In genomic region chr1:40876436-40876761, GRCh38 we compare ENCODE assay signal across 1 cellular context.
A peak's percentile ranks its signal among the peaks of the same experiment; 100 is the strongest.
TF ChIP-seq lines count a peak whose summit lies in the region.

No MANE protein-coding gene starts in this region.

TF ChIP-seq in K562, 482 proteins besides CTCF, POLR2A, EP300 and RAD21 (continued from another document):
- TF ChIP-seq ZNF583 (CRISPR knock-in tag; IDR thresholded peaks at IDR 0.05) = peak; percentile 74; the same call in 1 of the 2 replicates
- TF ChIP-seq ZNF41 (CRISPR knock-in tag; conservative IDR thresholded peaks at IDR 0.05) = no peak
- TF ChIP-seq ZNF253 (CRISPR knock-in tag; conservative IDR thresholded peaks at IDR 0.05) = no peak
- TF ChIP-seq MAX (CRISPR knock-in tag; IDR thresholded peaks at IDR 0.05) = no peak
- TF ChIP-seq MTA2 (IDR thresholded peaks at IDR 0.05; ENCODE audit: low read depth) = peak; percentile 37; the same call in 1 of the 2 replicates
- no peak for TF ChIP-seq KDM2B (CRISPR knock-in tag; IDR thresholded peaks at IDR 0.05)
- TF ChIP-seq E2F8 (IDR thresholded peaks at IDR 0.05; ENCODE audit: low read depth, partially characterized antibody) = no peak
- TF ChIP-seq HLTF (IDR thresholded peaks at IDR 0.05) = no peak
- peak; percentile 43; the same call in 1 of the 2 replicates for TF ChIP-seq TAL1 (IDR thresholded peaks at IDR 0.05)
- no peak for TF ChIP-seq NFE2L1 (tag; IDR thresholded peaks at IDR 0.05; ENCODE audit: borderline replicate concordance, low read depth)
- no peak for TF ChIP-seq NFXL1 (CRISPR knock-in tag; IDR thresholded peaks at IDR 0.05)
- peak; percentile 79 for TF ChIP-seq CBFA2T3 (IDR thresholded peaks at IDR 0.05)
- TF ChIP-seq ZNF316 (IDR thresholded peaks at IDR 0.05) = peak; percentile 45; the same call in 1 of the 2 replicates
- no peak for TF ChIP-seq POLR2G (IDR thresholded peaks at IDR 0.05; ENCODE audit: low read depth, low read length)
- peak; percentile 68 for TF ChIP-seq TFAP4 (CRISPR knock-in tag; IDR thresholded peaks at IDR 0.05; ENCODE audit: borderline replicate concordance)
- TF ChIP-seq BRD9 (IDR thresholded peaks at IDR 0.05; ENCODE audit: low read depth, partially characterized antibody) = no peak
- TF ChIP-seq E2F1 (CRISPR knock-in tag; IDR thresholded peaks at IDR 0.05) = no peak
- no peak for TF ChIP-seq KLF10 (CRISPR knock-in tag; IDR thresholded peaks at IDR 0.05)
- TF ChIP-seq CEBPZ (IDR thresholded peaks at IDR 0.05; ENCODE audit: borderline replicate concordance, low read depth, low read length) = no peak
- TF ChIP-seq NFE2 (IDR thresholded peaks at IDR 0.05; ENCODE audit: low read depth) = peak; percentile 49; the same call in 1 of the 2 replicates
- TF ChIP-seq XRCC4 (IDR thresholded peaks at IDR 0.05; ENCODE audit: extremely low read depth, insufficient read depth, insufficient read length) = no peak
- TF ChIP-seq ADNP (tag; IDR thresholded peaks at IDR 0.05) = peak; percentile 57; the same call in 1 of the 2 replicates
- TF ChIP-seq TCF3 (CRISPR knock-in tag; IDR thresholded peaks at IDR 0.05) = peak; percentile 52; the same call in 1 of the 2 replicates
- no peak; the same call in 1 of the 2 replicates for TF ChIP-seq HDAC2 (IDR thresholded peaks at IDR 0.05)
- no peak for TF ChIP-seq RNF219 (CRISPR knock-in tag; IDR thresholded peaks at IDR 0.05)
- TF ChIP-seq ARID3A (IDR thresholded peaks at IDR 0.05; ENCODE audit: borderline replicate concordance, low read depth, low read length) = no peak
- TF ChIP-seq ZNF140 (CRISPR knock-in tag; IDR thresholded peaks at IDR 0.05) = no peak
- peak; percentile 36; the same call in 1 of the 2 replicates for TF ChIP-seq NR2C1 (IDR thresholded peaks at IDR 0.05)
- TF ChIP-seq NR2C1 (tag; IDR thresholded peaks at IDR 0.05) = no peak; the same call in 1 of the 2 replicates
- peak; percentile 96 for TF ChIP-seq ESRRA (IDR thresholded peaks at IDR 0.05; ENCODE audit: borderline replicate concordance, low read depth)
- no peak for TF ChIP-seq CREM (IDR thresholded peaks at IDR 0.05; ENCODE audit: low read depth)
- TF ChIP-seq SRF (CRISPR knock-in tag; IDR thresholded peaks at IDR 0.05) = peak in 1 of 2 experiments; percentile 86; a peak in 1 of 4 replicates
- peak; percentile 32 for TF ChIP-seq CCNT2 (IDR thresholded peaks at IDR 0.05; ENCODE audit: borderline replicate concordance, extremely low read depth, insufficient read length, low read depth, low read length)
- peak; percentile 34; the same call in 1 of the 2 replicates for TF ChIP-seq SMARCA4 (IDR thresholded peaks at IDR 0.05)
- TF ChIP-seq POLR2AphosphoS5 (IDR thresholded peaks at IDR 0.05; ENCODE audit: control insufficient read depth, insufficient read depth, low read depth, low read length) = no peak
- TF ChIP-seq FOXP1 (CRISPR knock-in tag; IDR thresholded peaks at IDR 0.05) = no peak
- no peak for TF ChIP-seq PTRF (tag; IDR thresholded peaks at IDR 0.05)
- TF ChIP-seq ZNF592 (IDR thresholded peaks at IDR 0.05) = peak; percentile 73
- TF ChIP-seq CHCHD3 (CRISPR knock-in tag; IDR thresholded peaks at IDR 0.05) = no peak
- no peak for TF ChIP-seq E2F4 (CRISPR knock-in tag; IDR thresholded peaks at IDR 0.05; ENCODE audit: low read depth)
- TF ChIP-seq ZNF184 (CRISPR knock-in tag; IDR thresholded peaks at IDR 0.05) = no peak
- TF ChIP-seq DPF2 (IDR thresholded peaks at IDR 0.05) = peak; percentile 36
- TF ChIP-seq SETDB1 (IDR thresholded peaks at IDR 0.05; ENCODE audit: low read length) = no peak
- TF ChIP-seq ZNF740 (CRISPR knock-in tag; IDR thresholded peaks at IDR 0.05) = no peak
- TF ChIP-seq ZNF740 (tag; IDR thresholded peaks at IDR 0.05) = no peak
- peak; percentile 8; the same call in 1 of the 2 replicates for TF ChIP-seq JUND (IDR thresholded peaks at IDR 0.05; ENCODE audit: borderline replicate concordance, low read depth, low read length)
- peak; percentile 38; the same call in 1 of the 3 replicates for TF ChIP-seq JUND (tag; IDR thresholded peaks at IDR 0.05; ENCODE audit: borderline replicate concordance, low read depth, low read length)
